In genomic region chr16:8936421-8936820, GRCh38 we compare ENCODE assay signal across 8 cellular contexts. TPM values are rescaled to one million over a fixed set of nuclear protein-coding genes. Genes with fewer than 3 reads are reported as not detected.
DNase-seq lines count a peak whose midpoint lies in the region; ATAC-seq and TF ChIP-seq lines count a peak whose summit lies in the region.

No MANE protein-coding gene starts in this region.

- peak; percentile 13 for DNase-seq in NCI-H748 (lab: John Stamatoyannopoulos, UW; ENCODE audit: unreplicated experiment)
- DNase-seq in NCI-H748 treated with DMSO at 0.1 percent for 48 hours (lab: John Stamatoyannopoulos, UW): no peak
- DNase-seq in NCI-H2107 treated with DMSO at 0.1 percent for 48 hours (lab: John Stamatoyannopoulos, UW; ENCODE audit: unreplicated experiment): peak; percentile 30
- peak in 2 of 3 experiments; percentile 40 to 59 for DNase-seq in activated CD8-positive, alpha-beta memory T cell treated with anti-CD3 and anti-CD28 coated beads for 48 hours (ENCODE audit: low read depth in 2 of 3, low spot score in 2 of 3)
- DNase-seq in erythroblast (lab: John Stamatoyannopoulos, UW): peak; percentile 50 to 71
- peak; percentile 67 for DNase-seq in renal cortical epithelial cell (ENCODE audit: low read depth)
- no peak for DNase-seq in NCI-H1105 (lab: John Stamatoyannopoulos, UW)

- peak; percentile 68 for ATAC-seq in HG02571 (IDR thresholded peaks at IDR 0.05; ENCODE audit: unreplicated experiment)

- no peak for TF ChIP-seq POLR2A in erythroblast (IDR thresholded peaks at IDR 0.05; ENCODE audit: low read length)

RNA-seq across cellular contexts. Expression of gene USP7, which starts 27.3 kb away (rescaled TPM):
- total RNA-seq in renal cortical epithelial cell: 34.6 and 70.4 TPM in 2 replicates

RNA-seq across cellular contexts. Expression of gene LITAFD, which starts 54.3 kb away (rescaled TPM):
- not detected in 2 replicates for total RNA-seq in renal cortical epithelial cell

Comparison
In these comparisons a context has a peak if more than half of its experiments do, and no peak if none do; other contexts are left out.
1. DNase-seq: peak in NCI-H748 (single experiment), NCI-H2107 treated with DMSO at 0.1 percent for 48 hours (single experiment), activated CD8-positive, alpha-beta memory T cell treated with anti-CD3 and anti-CD28 coated beads for 48 hours (2 of 3), erythroblast (2 of 2) and renal cortical epithelial cell (single experiment); none in NCI-H748 treated with DMSO at 0.1 percent for 48 hours (single experiment) and NCI-H1105 (single experiment).